26 cellular contexts compared by ENCODE assay signal in the genomic region with DNA sequence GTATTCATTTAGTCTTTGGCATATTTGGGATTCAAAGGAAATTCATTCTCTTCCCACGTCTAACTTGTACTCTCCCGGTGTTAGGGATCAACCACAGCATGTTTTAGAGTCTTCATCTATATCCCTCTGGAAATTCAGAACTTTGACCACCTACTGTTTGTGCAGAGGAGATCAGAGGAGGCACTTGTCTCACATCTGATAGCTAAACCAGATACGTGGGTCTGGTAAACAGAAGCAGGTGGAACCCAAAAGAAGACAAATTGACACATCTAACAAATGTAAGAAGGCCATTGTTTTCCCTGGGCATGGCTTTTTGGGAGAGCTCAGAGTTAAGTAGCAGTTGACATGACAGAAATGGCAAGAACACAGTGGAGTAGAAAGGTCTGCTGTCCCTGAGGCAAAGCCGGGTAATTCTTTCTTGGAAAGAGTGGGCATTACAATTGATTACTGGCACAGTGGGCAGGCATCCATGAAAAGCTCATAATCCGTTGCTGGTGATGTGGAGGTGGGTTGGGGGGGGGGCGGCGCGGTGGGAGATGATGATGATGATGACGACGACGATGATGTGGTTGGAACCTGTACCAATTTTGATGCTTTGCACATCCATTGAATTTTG. TPM values are rescaled to one million over a fixed set of nuclear protein-coding genes. Genes with fewer than 3 reads are reported as not detected.
A peak's percentile ranks its signal among the peaks of the same experiment; 100 is the strongest.
DNase-seq lines count a peak whose midpoint lies in the region; ATAC-seq and TF ChIP-seq lines count a peak whose summit lies in the region.
"Had no signal": no experiment of that assay in that cellular context is flagged by ENCODE, and none has a peak within 500 bp of the region (broad histone marks: within the 10 kb centered on the region; RNA-seq: fewer than 3 reads in every experiment).

No MANE protein-coding gene starts in this region.

- peak overlapping the region; percentile 7 for H3K27ac Mint-ChIP-seq in activated CD4-positive, alpha-beta T cell treated with anti-CD3 and anti-CD28 coated beads, Interleukin-2, amount 10 ng/mL, durations not matched to agents 24 days and 14 days
- H3K27ac Mint-ChIP-seq: CD4-positive, alpha-beta memory T cell; HFFc6 had no signal

- no peaks in the 10 kb centered on the region for H3K27me3 ChIP-seq in colonic mucosa
- no peaks in the 10 kb centered on the region for H3K27me3 ChIP-seq in mucosa of rectum (ENCODE audit: control insufficient read depth in 2 of 2, insufficient read depth in 2 of 2, low read length in 2 of 2)
- H3K27me3 ChIP-seq: BLaER1 treated with 17β-estradiol and CSF1 and Interleukin-3, amounts not matched to agents 10 nM and 100 nM; MG63 had no signal

- no peak overlapping the region for H3K4me3 Mint-ChIP-seq in activated CD4-positive, alpha-beta T cell treated with anti-CD3 and anti-CD28 coated beads, Interleukin-2, amount 10 ng/mL, durations not matched to agents 24 days and 14 days
- H3K4me3 Mint-ChIP-seq: CD4-positive, alpha-beta memory T cell; HFFc6 had no signal

- H3K4me3 ChIP-seq in colonic mucosa: no peak overlapping the region
- peak overlapping the region; percentile 10 to 24 for H3K4me3 ChIP-seq in mucosa of rectum (ENCODE audit: low read length in 2 of 2)
- H3K4me3 ChIP-seq: A549; BLaER1 treated with 17β-estradiol and CSF1 and Interleukin-3, amounts not matched to agents 10 nM and 100 nM; HAP-1; MG63 had no signal

- intact Hi-C loops in activated CD4-positive, alpha-beta T cell treated with anti-CD3 and anti-CD28 coated beads, Interleukin-2, amount 10 ng/mL, durations not matched to agents 24 days and 14 days (cut with micrococcal nuclease): no loop called here
- intact Hi-C loops in colonic mucosa (cut with DNase I): no loop called here
- intact Hi-C loops in posterior cingulate gyrus (cut with DNase I): no loop called here

- H3K4me1 ChIP-seq in colonic mucosa (peaks cover 4% of the 10 kb centered on the region), mucosa of rectum (ENCODE audit: control insufficient read depth in 2 of 2, insufficient read depth in 2 of 2, low read length in 2 of 2) (peaks cover 21 to 54% of the 10 kb centered on the region in 2 donors)
- H3K4me1 ChIP-seq: A549; BLaER1 treated with 17β-estradiol and CSF1 and Interleukin-3, amounts not matched to agents 10 nM and 100 nM had no signal

- H3K27me3 Mint-ChIP-seq in activated CD4-positive, alpha-beta T cell treated with anti-CD3 and anti-CD28 coated beads, Interleukin-2, amount 10 ng/mL, durations not matched to agents 24 days and 14 days: peaks cover 13% of the 10 kb centered on the region

- H3K9ac ChIP-seq in colonic mucosa (ENCODE audit: low read depth in 2 of 2, low read length in 2 of 2) (peak overlapping the region in 1 of 2 donors; percentile 64), mucosa of rectum (ENCODE audit: low read depth in 1 of 2, low read length in 2 of 2) (peak overlapping the region in 1 of 2 donors; percentile 0)
- H3K9ac ChIP-seq: BLaER1 treated with 17β-estradiol and CSF1 and Interleukin-3, amounts not matched to agents 10 nM and 100 nM had no signal

- H3K36me3 Mint-ChIP-seq in activated CD4-positive, alpha-beta T cell treated with anti-CD3 and anti-CD28 coated beads, Interleukin-2, amount 10 ng/mL, durations not matched to agents 24 days and 14 days (ENCODE audit: low read depth): peaks cover 3% of the 10 kb centered on the region
- H3K36me3 Mint-ChIP-seq: CD4-positive, alpha-beta memory T cell had no signal

- ATAC-seq in GM19395 (IDR thresholded peaks at IDR 0.05; ENCODE audit: unreplicated experiment) (no peak), HG02798 (IDR thresholded peaks at IDR 0.05; ENCODE audit: poor library complexity, unreplicated experiment) (no peak)
- ATAC-seq: A549 had no signal

- H3K4me1 Mint-ChIP-seq in activated CD4-positive, alpha-beta T cell treated with anti-CD3 and anti-CD28 coated beads, Interleukin-2, amount 10 ng/mL, durations not matched to agents 24 days and 14 days: peaks cover 3% of the 10 kb centered on the region
- H3K4me1 Mint-ChIP-seq: CD4-positive, alpha-beta memory T cell had no signal

- no peaks in the 10 kb centered on the region for H3K9me3 Mint-ChIP-seq in activated CD4-positive, alpha-beta T cell treated with anti-CD3 and anti-CD28 coated beads, Interleukin-2, amount 10 ng/mL, durations not matched to agents 24 days and 14 days
- H3K9me3 Mint-ChIP-seq: HFFc6 had no signal

- H3K9me3 ChIP-seq in colonic mucosa: no peaks in the 10 kb centered on the region
- no peaks in the 10 kb centered on the region for H3K9me3 ChIP-seq in mucosa of rectum (ENCODE audit: control insufficient read depth in 2 of 2, low read length in 2 of 2)
- H3K9me3 ChIP-seq: A549; BLaER1 treated with 17β-estradiol and CSF1 and Interleukin-3, amounts not matched to agents 10 nM and 100 nM; HAP-1; MG63 had no signal

- DNase-seq in activated CD4-positive, alpha-beta T cell treated with anti-CD3 and anti-CD28 coated beads, Interleukin-2, amount 10 ng/mL, durations not matched to agents 24 days and 14 days: no peak
- no peak for DNase-seq in activated CD4-positive, alpha-beta T cell treated with anti-CD3 and anti-CD28 coated beads for 48 hours
- DNase-seq in colonic mucosa (no peak), posterior cingulate gyrus (no peak)
- DNase-seq: AML-193; CD4-positive, alpha-beta memory T cell; COR-L47; DMS79 treated with DMSO at 0.1 percent for 48 hours; GF-D8; GOT3; HFFc6; IMR-90; KG1; MG63; NCI-H1694 treated with DMSO at 0.1 percent for 48 hours; NCI-H2081 treated with DMSO at 0.1 percent for 48 hours; NCI-H446 treated with DMSO at 0.1 percent for 48 hours; NCI-H526; SHP77 treated with DMSO at 0.1 percent for 48 hours had no signal

- no peak for TF ChIP-seq CTCF in colonic mucosa (IDR thresholded peaks at IDR 0.05)

- peak overlapping the region; percentile 79 for H3K27ac ChIP-seq in colonic mucosa
- H3K27ac ChIP-seq in mucosa of rectum (ENCODE audit: low read depth in 2 of 2, low read length in 2 of 2): peak overlapping the region; percentile 81 to 85
- H3K27ac ChIP-seq: A549; BLaER1 treated with 17β-estradiol and CSF1 and Interleukin-3, amounts not matched to agents 10 nM and 100 nM; RWPE1 had no signal

- no peaks in the 10 kb centered on the region for H3K36me3 ChIP-seq in colonic mucosa
- H3K36me3 ChIP-seq in mucosa of rectum (ENCODE audit: control insufficient read depth in 2 of 2, insufficient read depth in 2 of 2, low read length in 2 of 2): peaks cover 0 to 4% of the 10 kb centered on the region in 2 donors
- H3K36me3 ChIP-seq: BLaER1 treated with 17β-estradiol and CSF1 and Interleukin-3, amounts not matched to agents 10 nM and 100 nM; HAP-1; MG63 had no signal

RNA-seq across cellular contexts. Expression of gene PIP5K1B, which starts 27.5 kb away (rescaled TPM):
- total RNA-seq in activated CD4-positive, alpha-beta T cell treated with anti-CD3 and anti-CD28 coated beads, Interleukin-2, amount 10 ng/mL, durations not matched to agents 24 days and 14 days: 56.6 and 58.8 TPM in 2 replicates
- total RNA-seq in colonic mucosa: 10 to 100 TPM; 59.2 to 74.2 TPM
- total RNA-seq: HFFc6, IMR-90 had no signal
